In the genomic region with DNA sequence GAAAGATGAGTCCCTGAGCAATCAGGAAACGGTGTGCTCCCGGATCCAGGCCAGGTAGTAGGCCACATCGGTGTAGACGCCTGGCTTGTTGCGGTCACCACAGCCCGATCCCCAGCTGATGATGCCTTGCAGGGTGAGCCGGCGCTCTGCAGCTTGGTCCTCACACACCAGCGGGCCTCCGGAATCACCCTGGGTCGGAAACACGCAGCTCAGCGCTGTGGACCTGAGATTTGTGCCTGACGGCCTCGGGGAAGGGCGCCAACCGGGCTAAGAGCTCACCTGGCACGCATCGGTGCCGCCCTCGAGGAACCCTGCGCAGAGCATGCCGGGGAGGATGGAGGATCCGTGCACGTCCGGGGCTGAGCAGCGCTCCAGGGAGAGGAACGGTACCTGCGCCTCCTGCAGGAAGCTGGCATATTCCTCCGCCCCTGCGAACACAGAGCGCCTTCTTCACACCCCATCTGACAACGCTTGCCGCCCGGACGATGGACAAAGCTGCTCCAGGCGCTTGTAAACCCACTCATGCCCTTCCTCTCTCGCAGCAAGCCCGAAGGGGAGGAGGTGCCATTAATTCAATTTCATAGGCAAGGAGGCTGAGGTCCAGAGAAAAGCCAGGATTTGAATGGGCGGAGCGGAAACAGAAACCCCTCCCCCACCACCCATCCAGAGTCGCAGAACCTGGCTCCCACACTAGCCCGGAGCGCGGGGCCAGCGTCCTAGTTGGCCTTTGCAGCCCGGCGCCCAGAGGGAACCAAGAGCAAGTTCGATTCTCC, we compare ENCODE assay signal across 6 cellular contexts. TPM values are rescaled to one million over a fixed set of nuclear protein-coding genes. Genes with fewer than 3 reads are reported as not detected.
DNase-seq lines count a peak whose midpoint lies in the region; ATAC-seq and TF ChIP-seq lines count a peak whose summit lies in the region.

No MANE protein-coding gene starts in this region.

- WGBS in lung, 2 donors, result 9 to 17% methylated on average over 49 of the region's 49 CpGs

- peaks cover 21% of the 10 kb centered on the region for H3K4me1 Mint-ChIP-seq in activated naive CD8-positive, alpha-beta T cell (ENCODE audit: low read depth)

- ATAC-seq in lung (ENCODE audit: insufficient read depth, low FRiP score), result peak; percentile 48
- no peak for ATAC-seq in GM21447 (IDR thresholded peaks at IDR 0.05; ENCODE audit: unreplicated experiment)
- no peak for ATAC-seq in GM21576 (IDR thresholded peaks at IDR 0.05; ENCODE audit: unreplicated experiment)

- no peaks in the 10 kb centered on the region for H3K36me3 Mint-ChIP-seq in activated naive CD8-positive, alpha-beta T cell

- H3K4me1 ChIP-seq in lung (ENCODE audit: control insufficient read depth in 2 of 2, insufficient read depth in 2 of 2, low read length in 2 of 2), result peaks cover 0 to 20% of the 10 kb centered on the region in 2 donors

- H3K27ac ChIP-seq in lung (ENCODE audit: low read depth in 1 of 2, low read length in 1 of 2), result no peak overlapping the region

- peaks cover 0 to 2% of the 10 kb centered on the region in 2 donors for H3K9me3 ChIP-seq in lung (ENCODE audit: control insufficient read depth in 2 of 2, insufficient read depth in 1 of 2, low read length in 1 of 2)

- H3K36me3 ChIP-seq in lung (ENCODE audit: control insufficient read depth in 2 of 2, insufficient read depth in 2 of 2, low read length in 2 of 2), result no peaks in the 10 kb centered on the region

- TF ChIP-seq CTCF in GM12872 (IDR thresholded peaks at IDR 0.05; ENCODE audit: insufficient read depth, low read depth, low read length), result peak; percentile 55
- TF ChIP-seq CTCF in lung (IDR thresholded peaks at IDR 0.05; ENCODE audit: control extremely low read depth, extremely low read depth), result peak; percentile 39

- no peaks in the 10 kb centered on the region for H3K9me3 Mint-ChIP-seq in activated naive CD8-positive, alpha-beta T cell (ENCODE audit: low read depth)

- peak; percentile 74 for DNase-seq in NCI-H526 treated with DMSO at 0.1 percent for 48 hours (lab: John Stamatoyannopoulos, UW)
- peak; percentile 72 for DNase-seq in lung (ENCODE audit: low spot score)

- H3K4me3 Mint-ChIP-seq in activated naive CD8-positive, alpha-beta T cell, result peak overlapping the region; percentile 82

- H3K27me3 ChIP-seq in lung (ENCODE audit: control insufficient read depth, insufficient read depth), result no peaks in the 10 kb centered on the region

- H3K4me3 ChIP-seq in lung, result no peak overlapping the region

- no peak overlapping the region for H3K27ac Mint-ChIP-seq in activated naive CD8-positive, alpha-beta T cell

- no peaks in the 10 kb centered on the region for H3K27me3 Mint-ChIP-seq in activated naive CD8-positive, alpha-beta T cell

RNA-seq across cellular contexts. Expression of gene PFN3, which starts 2.0 kb away (rescaled TPM):
- not detected for total RNA-seq in lung
- polyA plus RNA-seq in lung, result not detected

RNA-seq across cellular contexts. Expression of gene F12, which starts 6.9 kb away (rescaled TPM):
- 1 to 10 TPM in 1 of 2 donors, not detected in 1; 1.4 TPM for total RNA-seq in lung
- polyA plus RNA-seq in lung, result 1 to 10 TPM; 1.3 to 1.7 TPM

RNA-seq across cellular contexts. Expression of gene SLC34A1, which starts 18.2 kb away (rescaled TPM):
- not detected for total RNA-seq in lung
- under 1 TPM in 1 of 2 donors, not detected in 1; 0.02 TPM for polyA plus RNA-seq in lung

RNA-seq across cellular contexts. Expression of gene GRK6, which starts 24.0 kb away (rescaled TPM):
- total RNA-seq in lung, result 10 to 100 TPM; 22.4 to 58.1 TPM
- 10 to 100 TPM; 20.7 to 68.0 TPM for polyA plus RNA-seq in lung

RNA-seq across cellular contexts. Expression of gene PRR7, which starts 44.2 kb away (rescaled TPM):
- total RNA-seq in lung, result 1 to 10 TPM; 2.9 to 7.2 TPM
- 1 to 10 TPM; 1.9 to 5.0 TPM for polyA plus RNA-seq in lung
